8 cellular contexts compared by ENCODE assay signal in the genomic region with DNA sequence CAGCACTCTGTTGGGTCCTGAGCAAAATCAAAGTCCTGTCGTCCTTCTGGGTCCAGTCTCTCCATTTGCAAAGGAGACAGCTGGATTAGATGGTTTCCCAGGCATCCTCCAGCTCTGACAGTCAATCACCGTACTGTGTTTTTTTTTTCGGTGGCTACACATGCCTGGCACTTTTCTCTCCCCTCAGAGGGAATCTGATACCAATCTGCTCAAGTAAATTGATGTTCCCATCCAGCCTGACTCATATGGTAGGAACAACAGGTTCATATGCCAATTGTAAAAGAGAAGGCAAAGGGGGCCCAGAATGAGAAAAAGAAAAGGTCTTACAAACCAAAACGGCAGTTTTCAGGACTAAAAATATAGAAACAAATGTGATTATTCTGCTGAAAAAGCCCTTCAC. TPM values are rescaled to one million over a fixed set of nuclear protein-coding genes. Genes with fewer than 3 reads are reported as not detected.
DNase-seq lines count a peak whose midpoint lies in the region; ATAC-seq and TF ChIP-seq lines count a peak whose summit lies in the region.

No MANE protein-coding gene starts in this region.

- 69 to 73% methylated on average over 4 of the region's 4 CpGs for WGBS in esophagus squamous epithelium, 2 donors

- peak overlapping the region; percentile 38 for H3K9ac ChIP-seq in NT2/D1 (ENCODE audit: insufficient read length, low read depth)
- no peak overlapping the region for H3K9ac ChIP-seq in rectal smooth muscle tissue (ENCODE audit: low read length)

- peaks cover 11% of the 10 kb centered on the region for H3K4me1 ChIP-seq in NT2/D1 (ENCODE audit: insufficient read depth, insufficient read length)
- peaks cover 5 to 26% (median 10%) of the 10 kb centered on the region in 3 donors for H3K4me1 ChIP-seq in esophagus squamous epithelium
- H3K4me1 ChIP-seq in rectal smooth muscle tissue (ENCODE audit: control insufficient read depth, insufficient read depth, low read length): peaks cover 17% of the 10 kb centered on the region

- no peak for TF ChIP-seq POLR2A in esophagus squamous epithelium (IDR thresholded peaks at IDR 0.05)

- H3K4me3 ChIP-seq in NT2/D1 (ENCODE audit: insufficient read length, low read depth) (peak overlapping the region; percentile 86), esophagus squamous epithelium (peak overlapping the region in 2 of 4 donors; percentile 64 to 80), rectal smooth muscle tissue (ENCODE audit: low read length) (peak overlapping the region; percentile 87)

- H3K27me3 ChIP-seq in NT2/D1 (ENCODE audit: insufficient read depth, insufficient read length) (no peaks in the 10 kb centered on the region), esophagus squamous epithelium (no peaks in the 10 kb centered on the region), rectal smooth muscle tissue (ENCODE audit: control insufficient read depth, insufficient read depth, low read length) (no peaks in the 10 kb centered on the region)

- ATAC-seq in GM18502 (IDR thresholded peaks at IDR 0.05; ENCODE audit: poor library complexity, unreplicated experiment) (no peak), GM19463 (IDR thresholded peaks at IDR 0.05; ENCODE audit: unreplicated experiment) (no peak)

- H3K9me3 ChIP-seq in NT2/D1 (ENCODE audit: insufficient read depth, low read length) (no peaks in the 10 kb centered on the region), esophagus squamous epithelium (no peaks in the 10 kb centered on the region)

- peak overlapping the region in 3 of 4 donors; percentile 76 to 85 (median 83) for H3K27ac ChIP-seq in esophagus squamous epithelium
- H3K27ac ChIP-seq in rectal smooth muscle tissue (ENCODE audit: low read depth, low read length): peak overlapping the region; percentile 89

- H3K36me3 ChIP-seq in NT2/D1 (ENCODE audit: insufficient read depth, insufficient read length, low read length) (peaks cover 11% of the 10 kb centered on the region), esophagus squamous epithelium (peaks cover 0 to 2% (median under 1%) of the 10 kb centered on the region in 3 donors), rectal smooth muscle tissue (ENCODE audit: control insufficient read depth, insufficient read depth, low read length) (no peaks in the 10 kb centered on the region)

- no peak for TF ChIP-seq CTCF in esophagus squamous epithelium (IDR thresholded peaks at IDR 0.05)

- peak; percentile 11 for DNase-seq in EL
- no peak for DNase-seq in NT2/D1 (ENCODE audit: low read depth, low spot score)
- no peak for DNase-seq in esophagus squamous epithelium (lab: John Stamatoyannopoulos, UW)
- no peak for DNase-seq in AG08396 (ENCODE audit: low spot score)
- DNase-seq in NCI-H1105 treated with DMSO at 0.1 percent for 48 hours (lab: John Stamatoyannopoulos, UW): no peak

- intact Hi-C loops in esophagus squamous epithelium (cut with DNase I): no loop called here

RNA-seq across cellular contexts. Expression of gene FBXO10, which starts 1.2 kb away (rescaled TPM):
- 1 to 10 TPM; 3.4 to 6.0 (median 4.4) TPM for total RNA-seq in esophagus squamous epithelium

RNA-seq across cellular contexts. Expression of gene TOMM5, which starts 17.4 kb away (rescaled TPM):
- total RNA-seq in esophagus squamous epithelium: 100 to 1,000 TPM in 2 of 4 donors, 10 to 100 TPM in 2; 25.1 to 129 (median 105) TPM
